ENCODE assay signal across 18 cellular contexts in the genomic region with DNA sequence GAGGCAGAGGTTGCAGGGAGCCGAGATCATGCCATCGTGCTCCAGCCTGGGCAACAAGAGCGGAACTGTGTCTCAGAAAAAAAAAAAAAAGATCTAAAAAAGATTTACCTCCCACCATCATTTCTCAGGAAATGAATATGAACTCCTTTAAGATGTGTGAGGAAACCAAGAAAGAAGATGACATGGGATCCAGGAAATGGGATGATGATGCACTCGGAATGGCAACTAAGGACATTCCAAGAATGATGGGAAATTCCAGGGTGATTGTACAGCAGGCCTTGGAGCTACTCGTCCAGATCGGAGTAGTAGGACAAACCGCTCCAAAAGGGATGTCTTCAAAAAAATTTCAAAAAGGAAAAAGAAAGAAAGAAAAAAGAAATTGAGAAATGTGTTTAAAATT.
DNase-seq lines count a peak whose midpoint lies in the region; ATAC-seq and TF ChIP-seq lines count a peak whose summit lies in the region.
"Had no signal": no experiment of that assay in that cellular context is flagged by ENCODE, and none has a peak within 500 bp of the region (broad histone marks: within the 10 kb centered on the region; RNA-seq: fewer than 3 reads in every experiment).

No MANE protein-coding gene starts in this region.

- ATAC-seq in RWPE2 (ENCODE audit: low read depth) (peak; percentile 79; the same call in 2 of the 3 replicates), HG03039 (IDR thresholded peaks at IDR 0.05; ENCODE audit: unreplicated experiment) (no peak)
- ATAC-seq: K562; psoas muscle; stimulated activated memory B cell treated with anti-CD40 and anti-IgM and Interleukin-4, amounts not matched to agents 10 μg/mL and 1 μg/mL and 100 μg/mL, for 72 hours had no signal

- no peak overlapping the region for H3K27ac ChIP-seq in RWPE2 (ENCODE audit: poor library complexity, severe bottlenecking)
- H3K27ac ChIP-seq in skin epidermis: peak overlapping the region in 14 of 21 experiments; percentile 25 to 84 (median 56)
- H3K27ac ChIP-seq: psoas muscle had no signal

- H3K27me3 ChIP-seq in RWPE2 (ENCODE audit: insufficient read depth, poor library complexity, severe bottlenecking): no peaks in the 10 kb centered on the region

- H3K4me3 ChIP-seq in RWPE2 (ENCODE audit: severe bottlenecking) (no peak overlapping the region), skin epidermis (no peak overlapping the region)
- H3K4me3 ChIP-seq: K562, psoas muscle had no signal

- H3K4me1 ChIP-seq in RWPE2 (ENCODE audit: insufficient read depth, poor library complexity, severe bottlenecking): no peaks in the 10 kb centered on the region
- H3K4me1 ChIP-seq: psoas muscle had no signal

- H3K9me3 ChIP-seq in RWPE2 (ENCODE audit: severe bottlenecking): no peaks in the 10 kb centered on the region
- H3K9me3 ChIP-seq: psoas muscle had no signal

- no peak for TF ChIP-seq CTCF in RWPE2 (IDR thresholded peaks at IDR 0.05; ENCODE audit: poor library complexity, severe bottlenecking)

- no peaks in the 10 kb centered on the region for H3K36me3 ChIP-seq in RWPE2 (ENCODE audit: low read depth)

- DNase-seq in GM04503 (ENCODE audit: low read depth) (peak; percentile 91), RWPE2 (ENCODE audit: low spot score) (no peak), fibroblast of peridontal ligament (ENCODE audit: extremely low read depth) (peak; percentile 91), DMS 273 (lab: John Stamatoyannopoulos, UW; ENCODE audit: unreplicated experiment) (no peak), NCI-H2171 treated with DMSO at 0.1 percent for 48 hours (lab: John Stamatoyannopoulos, UW) (no peak)
- DNase-seq: activated CD4-positive, alpha-beta memory T cell treated with anti-CD3 and anti-CD28 coated beads for 36 hours; aorta; COR-L47; effector CD4-positive, alpha-beta T cell; head of caudate nucleus; NCI-H1436; psoas muscle; SHP77; stimulated activated CD4-positive, alpha-beta T cell treated with anti-CD3 and anti-CD28 coated beads, Interleukin-4, amount 100 ng/mL, for 4 hours had no signal

Comparison
In these comparisons a context has a peak if more than half of its experiments do, and no peak if none do; other contexts are left out.
1. DNase-seq: peak in GM04503 (single experiment) and fibroblast of peridontal ligament (single experiment); none in RWPE2 (single experiment), DMS 273 (single experiment) and NCI-H2171 treated with DMSO at 0.1 percent for 48 hours (single experiment).